ENCODE assay signal across 8 cellular contexts in genomic region chr14:102140027-102140749, GRCh38. TPM values are rescaled to one million over a fixed set of nuclear protein-coding genes. Genes with fewer than 3 reads are reported as not detected.
DNase-seq lines count a peak whose midpoint lies in the region; ATAC-seq and TF ChIP-seq lines count a peak whose summit lies in the region.

No MANE protein-coding gene starts in this region.

- no peaks in the 10 kb centered on the region for H3K9me3 Mint-ChIP-seq in IgD-negative memory B cell
- no peaks in the 10 kb centered on the region for H3K9me3 Mint-ChIP-seq in activated CD4-positive, alpha-beta memory T cell treated with anti-CD3 and anti-CD28 coated beads for 36 hours
- no peaks in the 10 kb centered on the region for H3K9me3 Mint-ChIP-seq in stimulated activated naive B cell treated with anti-CD40 and anti-IgM and Interleukin-4, amounts not matched to agents 10 μg/mL and 1 μg/mL and 100 μg/mL, for 72 hours

- no peaks in the 10 kb centered on the region for H3K27me3 Mint-ChIP-seq in IgD-negative memory B cell
- H3K27me3 Mint-ChIP-seq in activated CD4-positive, alpha-beta memory T cell treated with anti-CD3 and anti-CD28 coated beads for 36 hours: no peaks in the 10 kb centered on the region
- no peaks in the 10 kb centered on the region for H3K27me3 Mint-ChIP-seq in stimulated activated naive B cell treated with anti-CD40 and anti-IgM and Interleukin-4, amounts not matched to agents 10 μg/mL and 1 μg/mL and 100 μg/mL, for 72 hours

- peaks cover 9% of the 10 kb centered on the region; the same call in 1 of the 2 replicates for H4K20me1 ChIP-seq in DOHH2 (ENCODE audit: control insufficient read depth, insufficient read depth, low read depth, low read length)

- peaks cover 17 to 22% (median 22%) of the 10 kb centered on the region in 3 donors for H3K4me1 Mint-ChIP-seq in IgD-negative memory B cell
- peaks cover 23% of the 10 kb centered on the region for H3K4me1 Mint-ChIP-seq in activated CD4-positive, alpha-beta memory T cell treated with anti-CD3 and anti-CD28 coated beads for 36 hours (ENCODE audit: low read depth)
- H3K4me1 Mint-ChIP-seq in stimulated activated naive B cell treated with anti-CD40 and anti-IgM and Interleukin-4, amounts not matched to agents 10 μg/mL and 1 μg/mL and 100 μg/mL, for 72 hours: peaks cover 15 to 28% of the 10 kb centered on the region in 2 donors

- peaks cover 3% of the 10 kb centered on the region for H3K36me3 Mint-ChIP-seq in IgD-negative memory B cell
- no peaks in the 10 kb centered on the region for H3K36me3 Mint-ChIP-seq in activated CD4-positive, alpha-beta memory T cell treated with anti-CD3 and anti-CD28 coated beads for 36 hours
- peaks cover 0 to 8% of the 10 kb centered on the region in 2 donors for H3K36me3 Mint-ChIP-seq in stimulated activated naive B cell treated with anti-CD40 and anti-IgM and Interleukin-4, amounts not matched to agents 10 μg/mL and 1 μg/mL and 100 μg/mL, for 72 hours

- intact Hi-C loops in activated CD4-positive, alpha-beta memory T cell treated with anti-CD3 and anti-CD28 coated beads for 36 hours (cut with micrococcal nuclease): loop anchor here (5.0 kb wide), 1 partner anchor 62 kb away; no protein-coding TSS in a partner anchor

- H3K36me3 ChIP-seq in DOHH2 (ENCODE audit: control insufficient read depth, low read length) (peaks cover 17% of the 10 kb centered on the region), endocrine pancreas (ENCODE audit: control insufficient read depth, insufficient read depth, low read length) (no peaks in the 10 kb centered on the region)

- CTCF ChIA-PET in activated CD4-positive, alpha-beta memory T cell treated with anti-CD3 and anti-CD28 coated beads for 36 hours (lab: Charles Lee): interaction anchor here (0.6 to 1.5 kb wide), 4 partner anchors 14 to 802 kb away, joined by 3 to 4 read pairs (median 3); no protein-coding TSS in a partner anchor

- peak; percentile 56 for DNase-seq in activated CD4-positive, alpha-beta memory T cell treated with anti-CD3 and anti-CD28 coated beads for 36 hours
- DNase-seq in stimulated activated naive B cell treated with anti-CD40 and anti-IgM and Interleukin-4, amounts not matched to agents 10 μg/mL and 1 μg/mL and 100 μg/mL, for 72 hours: peak; percentile 22
- no peak for DNase-seq in COLO829 (ENCODE audit: low spot score)

- no peaks in the 10 kb centered on the region for H3K9me2 ChIP-seq in DOHH2 (replicated peaks; ENCODE audit: control insufficient read depth, low read length)

- ATAC-seq in GM21528 (IDR thresholded peaks at IDR 0.05; ENCODE audit: low FRiP score, unreplicated experiment): peak; percentile 34
- ATAC-seq in stimulated activated naive B cell treated with anti-CD40 and anti-IgM and Interleukin-4, amounts not matched to agents 10 μg/mL and 1 μg/mL and 100 μg/mL, for 72 hours (replicated peaks): peak; percentile 31 to 35

- H3K4me3 Mint-ChIP-seq in IgD-negative memory B cell: peak overlapping the region; percentile 94 to 100 (median 98)
- peak overlapping the region; percentile 98 for H3K4me3 Mint-ChIP-seq in activated CD4-positive, alpha-beta memory T cell treated with anti-CD3 and anti-CD28 coated beads for 36 hours
- peak overlapping the region; percentile 97 to 100 for H3K4me3 Mint-ChIP-seq in stimulated activated naive B cell treated with anti-CD40 and anti-IgM and Interleukin-4, amounts not matched to agents 10 μg/mL and 1 μg/mL and 100 μg/mL, for 72 hours

- H3K27ac Mint-ChIP-seq in IgD-negative memory B cell: peak overlapping the region; percentile 85 to 99 (median 98)
- H3K27ac Mint-ChIP-seq in activated CD4-positive, alpha-beta memory T cell treated with anti-CD3 and anti-CD28 coated beads for 36 hours: peak overlapping the region; percentile 94
- peak overlapping the region; percentile 99 for H3K27ac Mint-ChIP-seq in stimulated activated naive B cell treated with anti-CD40 and anti-IgM and Interleukin-4, amounts not matched to agents 10 μg/mL and 1 μg/mL and 100 μg/mL, for 72 hours

- no peaks in the 10 kb centered on the region for H3K27me3 ChIP-seq in DOHH2 (ENCODE audit: control insufficient read depth, low read length)
- no peaks in the 10 kb centered on the region for H3K27me3 ChIP-seq in endocrine pancreas (ENCODE audit: control insufficient read depth, insufficient read depth, low read length)
- no peaks in the 10 kb centered on the region for H3K27me3 ChIP-seq in mononuclear cell (ENCODE audit: insufficient read depth, low read length)

- H3K9ac ChIP-seq in endocrine pancreas (ENCODE audit: control insufficient read depth, insufficient read depth, low read length): peak overlapping the region; percentile 88

- POLR2A ChIA-PET in activated CD4-positive, alpha-beta memory T cell treated with anti-CD3 and anti-CD28 coated beads for 36 hours (lab: Charles Lee): interaction anchor here (0.6 to 1.4 kb wide), 4 partner anchors 42 to 175 kb away, joined by 3 to 7 read pairs (median 4); no protein-coding TSS in a partner anchor

- no peak for TF ChIP-seq CTCF in DOHH2 (IDR thresholded peaks at IDR 0.05; ENCODE audit: low read depth, low read length, poor library complexity, severe bottlenecking)

- H3K4me3 ChIP-seq in DOHH2 (ENCODE audit: low read length): peak overlapping the region; percentile 84
- H3K4me3 ChIP-seq in endocrine pancreas (ENCODE audit: control insufficient read depth, insufficient read depth, low read length): peak overlapping the region; percentile 91
- peak overlapping the region; percentile 99 for H3K4me3 ChIP-seq in mononuclear cell (ENCODE audit: low read length)

- H3K4me1 ChIP-seq in DOHH2 (ENCODE audit: control insufficient read depth, low read length): peaks cover 21% of the 10 kb centered on the region
- peaks cover 21% of the 10 kb centered on the region for H3K4me1 ChIP-seq in endocrine pancreas (ENCODE audit: control insufficient read depth, insufficient read depth, low read length)
- H3K4me1 ChIP-seq in mononuclear cell (ENCODE audit: insufficient read depth, low read length): peaks cover 19% of the 10 kb centered on the region

- H3K4me2 ChIP-seq in DOHH2 (ENCODE audit: low read length): peak overlapping the region; percentile 96

- peaks cover 64% of the 10 kb centered on the region for H3K79me2 ChIP-seq in DOHH2 (ENCODE audit: control insufficient read depth, low read length)

- no peaks in the 10 kb centered on the region for H3F3A ChIP-seq in DOHH2 (ENCODE audit: control insufficient read depth, insufficient read depth)

- no peaks in the 10 kb centered on the region for H3K9me3 ChIP-seq in DOHH2 (ENCODE audit: control insufficient read depth, insufficient read depth, low read length)
- no peaks in the 10 kb centered on the region for H3K9me3 ChIP-seq in endocrine pancreas (ENCODE audit: control insufficient read depth, low read length)
- no peaks in the 10 kb centered on the region for H3K9me3 ChIP-seq in mononuclear cell (ENCODE audit: low read depth, low read length)

- peak overlapping the region; percentile 42 for H3K27ac ChIP-seq in DOHH2 (ENCODE audit: low read depth, low read length)

RNA-seq across cellular contexts. Expression of gene WDR20, which starts 0.5 kb away (rescaled TPM):
- polyA plus RNA-seq in IgD-negative memory B cell: 14.9 TPM
- 10 to 100 TPM; 22.2 to 25.3 TPM for total RNA-seq in activated CD4-positive, alpha-beta memory T cell treated with anti-CD3 and anti-CD28 coated beads for 36 hours
- total RNA-seq in mononuclear cell: 30.0 TPM

RNA-seq across cellular contexts. Expression of gene HSP90AA1, which starts 53.3 kb away (rescaled TPM):
- 372 TPM for polyA plus RNA-seq in IgD-negative memory B cell
- 1,000 to 10,000 TPM; 1,107 to 1,148 TPM for total RNA-seq in activated CD4-positive, alpha-beta memory T cell treated with anti-CD3 and anti-CD28 coated beads for 36 hours
- 382 TPM for total RNA-seq in mononuclear cell
